ENCODE assay signal across 8 cellular contexts in genomic region chr17:41773190-41773588, GRCh38. TPM values are rescaled to one million over a fixed set of nuclear protein-coding genes. Genes with fewer than 3 reads are reported as not detected.
DNase-seq lines count a peak whose midpoint lies in the region; ATAC-seq and TF ChIP-seq lines count a peak whose summit lies in the region.

No MANE protein-coding gene starts in this region.

- H3K4me3 ChIP-seq in GM23248, result no peak overlapping the region
- no peak overlapping the region for H3K4me3 ChIP-seq in foreskin fibroblast (ENCODE audit: low read depth in 1 of 2, low read length in 2 of 2)
- no peak overlapping the region for H3K4me3 ChIP-seq in psoas muscle
- H3K4me3 ChIP-seq in testis, result no peak overlapping the region

- H3K4me1 ChIP-seq in GM23248 (ENCODE audit: insufficient read depth) (peaks cover 7% of the 10 kb centered on the region; the same call in 1 of the 2 replicates), psoas muscle (peaks cover 37% of the 10 kb centered on the region), testis (peaks cover 14% of the 10 kb centered on the region)

- no peaks in the 10 kb centered on the region for H3F3A ChIP-seq in GM23248 (ENCODE audit: insufficient read depth)

- TF ChIP-seq CTCF in foreskin fibroblast (IDR thresholded peaks at IDR 0.05; ENCODE audit: low read depth, low read length) (no peak), psoas muscle (IDR thresholded peaks at IDR 0.05) (no peak), testis (IDR thresholded peaks at IDR 0.05) (no peak)

- no peaks in the 10 kb centered on the region for H3K79me2 ChIP-seq in GM23248 (ENCODE audit: insufficient read depth)

- H3K9ac ChIP-seq in GM23248, result no peak overlapping the region

- in situ Hi-C loops in GM23248 (cut with MboI), result no loop called here

- no peaks in the 10 kb centered on the region for H3K36me3 ChIP-seq in GM23248 (ENCODE audit: low read depth)
- peaks cover 0 to 39% of the 10 kb centered on the region in 2 donors for H3K36me3 ChIP-seq in psoas muscle (ENCODE audit: insufficient read depth in 1 of 2, low read depth in 1 of 2)
- H3K36me3 ChIP-seq in testis (ENCODE audit: low read depth, missing control alignments), result no peaks in the 10 kb centered on the region

- WGBS in GM23248 (ENCODE audit: low coverage in 1 of 2, low lambda C conversion rate in 2 of 2, missing lambda C conversion rate in 2 of 2), 2 experiments, result 27 to 31% methylated on average over 12 of the region's 12 CpGs
- 28 to 49% (median 38%) methylated on average over 12 of the region's 12 CpGs for WGBS in psoas muscle, 3 donors
- 42% methylated on average over 12 of the region's 12 CpGs; no CpG with 5 or more reads in 1 of the 2 donors for WGBS in testis, 2 donors

- H2AFZ ChIP-seq in GM23248, result no peak overlapping the region

- H3K9me3 ChIP-seq in GM23248 (ENCODE audit: low read depth) (no peaks in the 10 kb centered on the region), psoas muscle (no peaks in the 10 kb centered on the region), testis (no peaks in the 10 kb centered on the region)

- TF ChIP-seq POLR2A in testis (IDR thresholded peaks at IDR 0.05), result no peak

- no peaks in the 10 kb centered on the region for H3K9me2 ChIP-seq in GM23248 (ENCODE audit: insufficient read depth)

- no peaks in the 10 kb centered on the region for H4K20me1 ChIP-seq in GM23248 (ENCODE audit: insufficient read depth)

- no peaks in the 10 kb centered on the region for H3K27me3 ChIP-seq in GM23248 (replicated peaks; ENCODE audit: insufficient read depth)
- no peaks in the 10 kb centered on the region for H3K27me3 ChIP-seq in psoas muscle (ENCODE audit: insufficient read depth in 3 of 3, low read length in 2 of 3)
- H3K27me3 ChIP-seq in testis, result no peaks in the 10 kb centered on the region

- peak; percentile 39 to 68 (median 64) for ATAC-seq in psoas muscle

- no peak overlapping the region for H3K4me2 ChIP-seq in GM23248 (ENCODE audit: unreplicated experiment)

- DNase-seq in GM23248, result peak; percentile 81
- peak; percentile 44 for DNase-seq in SHP77 treated with DMSO at 0.1 percent for 48 hours (lab: John Stamatoyannopoulos, UW)
- peak; percentile 78 to 88 for DNase-seq in foreskin fibroblast
- peak; percentile 55 to 86 for DNase-seq in psoas muscle
- DNase-seq in NCI-H128 (lab: John Stamatoyannopoulos, UW; ENCODE audit: unreplicated experiment), result no peak
- DNase-seq in NCI-H187 (lab: John Stamatoyannopoulos, UW), result no peak
- DNase-seq in testis, result no peak
- no peak for DNase-seq in superior temporal gyrus (ENCODE audit: extremely low spot score)

- intact Hi-C loops in psoas muscle (cut with DNase I) (no loop called here), testis (cut with DNase I; ENCODE audit: low total_unique reads) (no loop called here)

- H3K27ac ChIP-seq in GM23248 (no peak overlapping the region), psoas muscle (peak overlapping the region; percentile 28), testis (no peak overlapping the region)

RNA-seq across cellular contexts. Expression of gene JUP, which starts 13.3 kb away (rescaled TPM):
- total RNA-seq in GM23248 (2014; rRNA removed; shearing (Covaris generic)), result 2.7 and 3.6 TPM in 2 replicates
- 2.3 and 3.1 TPM in 2 replicates for polyA plus RNA-seq in GM23248 (2016; fragmentation: Nextera tagmentation; extraction: Ambion mirVana)
- total RNA-seq in psoas muscle, result 10 to 100 TPM; 19.4 to 55.0 (median 43.5) TPM
- 10 to 100 TPM in 2 of 3 donors, 1 to 10 TPM in 1; 9.4 to 30.3 (median 25.8) TPM for polyA plus RNA-seq in psoas muscle
- total RNA-seq in testis, result 10 to 100 TPM; 36.8 to 38.9 TPM
- polyA plus RNA-seq in testis (ENCODE audit: insufficient read depth, low read depth, low replicate concordance), result 22.5 TPM

RNA-seq across cellular contexts. Expression of gene P3H4, which starts 38.6 kb away (rescaled TPM):
- 116 and 161 TPM in 2 replicates for total RNA-seq in GM23248 (2014; rRNA removed; shearing (Covaris generic))
- 96.9 and 105 TPM in 2 replicates for polyA plus RNA-seq in GM23248 (2016; fragmentation: Nextera tagmentation; extraction: Ambion mirVana)
- 1 to 10 TPM; 1.7 to 3.4 (median 2.5) TPM for total RNA-seq in psoas muscle
- polyA plus RNA-seq in psoas muscle, result 1 to 10 TPM in 2 of 3 donors, under 1 TPM in 1; 0.58 to 1.5 (median 1.4) TPM
- 10 to 100 TPM in 1 of 2 donors, 1 to 10 TPM in 1; 9.9 to 13.9 TPM for total RNA-seq in testis
- 6.9 TPM for polyA plus RNA-seq in testis (ENCODE audit: insufficient read depth, low read depth, low replicate concordance)

RNA-seq across cellular contexts. Expression of gene HAP1, which starts 38.7 kb away (rescaled TPM):
- not detected in 2 replicates for total RNA-seq in GM23248 (2014; rRNA removed; shearing (Covaris generic))
- polyA plus RNA-seq in GM23248 (2016; fragmentation: Nextera tagmentation; extraction: Ambion mirVana) (0.06 TPM in 1 of 2 replicates, not detected in the other), psoas muscle (under 1 TPM; under 0.01 to 0.03 (median 0.01) TPM), testis (ENCODE audit: insufficient read depth, low read depth, low replicate concordance) (1.9 TPM)
- total RNA-seq in psoas muscle (under 1 TPM in 2 of 4 donors, not detected in 2; 0.06 to 0.14 TPM), testis (1 to 10 TPM; 2.9 to 5.3 TPM)

RNA-seq across cellular contexts. Expression of gene FKBP10, which starts 39.6 kb away (rescaled TPM):
- total RNA-seq in GM23248 (2014; rRNA removed; shearing (Covaris generic)), result 750 and 759 TPM in 2 replicates
- polyA plus RNA-seq in GM23248 (2016; fragmentation: Nextera tagmentation; extraction: Ambion mirVana) (78.0 and 81.5 TPM in 2 replicates), psoas muscle (1 to 10 TPM; 3.9 to 5.8 (median 4.7) TPM), testis (ENCODE audit: insufficient read depth, low read depth, low replicate concordance) (37.8 TPM)
- total RNA-seq in psoas muscle (1 to 10 TPM; 5.4 to 9.5 (median 6.8) TPM), testis (10 to 100 TPM; 31.4 to 36.5 TPM)

Comparison
In these comparisons a context has a peak if more than half of its experiments do, and no peak if none do; other contexts are left out.
1. DNase-seq: peak in GM23248 (single experiment), SHP77 treated with DMSO at 0.1 percent for 48 hours (single experiment), foreskin fibroblast (2 of 2) and psoas muscle (2 of 2); none in NCI-H128 (single experiment), NCI-H187 (0 of 2), testis (single experiment) and superior temporal gyrus (single experiment).